ENCODE assay signal across 8 cellular contexts in the genomic region with DNA sequence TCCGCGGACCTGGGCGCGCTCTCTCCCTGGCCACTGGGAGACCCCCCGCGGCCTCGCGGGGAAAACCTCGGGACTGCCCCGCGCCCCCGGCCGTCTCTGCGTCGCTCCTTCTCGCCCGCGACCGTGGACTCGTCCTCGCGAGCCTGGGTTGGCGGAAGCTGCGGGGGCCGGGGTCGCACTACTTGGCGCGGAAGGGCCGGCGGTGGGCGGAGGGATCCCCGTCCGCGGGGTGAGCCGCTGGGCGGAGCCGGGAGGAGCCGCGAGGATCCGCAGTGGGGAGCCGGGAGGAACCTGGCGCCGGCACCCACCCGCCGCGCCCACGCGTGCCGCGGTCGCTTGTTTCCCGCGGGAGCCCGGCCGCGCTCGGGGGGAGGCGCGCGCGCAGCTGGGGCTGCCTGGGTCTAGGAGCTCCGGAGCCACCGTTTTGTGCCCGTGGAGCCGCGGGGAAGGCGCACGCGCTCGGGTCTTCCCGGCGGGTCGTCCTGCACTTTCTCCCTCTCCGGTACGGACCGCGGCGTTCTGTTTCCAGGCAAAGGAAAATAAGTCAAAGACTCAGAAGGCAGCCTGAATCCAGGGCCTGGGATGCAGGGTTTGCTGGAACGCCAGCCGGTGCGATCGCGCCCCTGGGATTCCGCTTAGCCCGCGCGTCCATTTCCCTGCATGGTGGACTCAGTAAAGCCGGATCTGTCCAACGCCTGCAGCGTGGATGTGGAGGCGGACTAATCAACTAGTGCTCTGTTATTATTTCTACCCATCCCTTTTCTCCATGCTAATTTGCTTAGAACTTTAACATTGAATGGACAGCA. TPM values are rescaled to one million over a fixed set of nuclear protein-coding genes. Genes with fewer than 3 reads are reported as not detected.
DNase-seq lines count a peak whose midpoint lies in the region; ATAC-seq and TF ChIP-seq lines count a peak whose summit lies in the region.

No MANE protein-coding gene starts in this region.

- DNase-seq in GM03348 (ENCODE audit: low spot score): peak; percentile 95
- peak; percentile 33 for DNase-seq in amniotic stem cell (lab: John Stamatoyannopoulos, UW)
- peak; percentile 81 to 93 (median 92) for DNase-seq in right cardiac atrium
- DNase-seq in pulmonary artery endothelial cell (ENCODE audit: low read depth, low spot score): peak; percentile 36
- DNase-seq in uterus: peak; percentile 74 to 85

- TF ChIP-seq EP300 in Ishikawa (IDR thresholded peaks at IDR 0.05; ENCODE audit: borderline replicate concordance): 0 out of 2 replicates have a peak, but pooled peaks have one; percentile 18

- no peaks in the 10 kb centered on the region for H3K79me2 ChIP-seq in SU-DHL-6 (ENCODE audit: insufficient read depth, low read length)

- H3K9me2 ChIP-seq in SU-DHL-6 (replicated peaks; ENCODE audit: insufficient read depth, low read length): no peaks in the 10 kb centered on the region

- peak overlapping the region; percentile 77 for H3K4me2 ChIP-seq in SU-DHL-6 (ENCODE audit: low read depth, low read length, poor library complexity, severe bottlenecking)

- peak overlapping the region; percentile 84 for H3K27ac ChIP-seq in SU-DHL-6 (ENCODE audit: low read depth, low read length)
- H3K27ac ChIP-seq in right cardiac atrium (ENCODE audit: low read length): peak overlapping the region; percentile 95
- H3K27ac ChIP-seq in uterus: peak overlapping the region; percentile 98 to 100

- intact Hi-C loops in right cardiac atrium (cut with DNase I) (loop anchor here in 1 of 4 donors (5.0 kb wide), 1 partner anchor 213 kb away; the partner anchor contains the start of gene XRCC2), uterus (cut with DNase I; ENCODE audit: low total_unique reads) (no loop called here)

- H2AFZ ChIP-seq in SU-DHL-6 (ENCODE audit: low read depth, low read length, severe bottlenecking): peak overlapping the region; percentile 83

- peak overlapping the region; percentile 94 for H3K9ac ChIP-seq in SU-DHL-6 (ENCODE audit: low read length)

- H3K4me1 ChIP-seq in right cardiac atrium (ENCODE audit: control insufficient read depth, insufficient read depth, low read length) (no peaks in the 10 kb centered on the region), uterus (peaks cover 0 to 6% of the 10 kb centered on the region in 2 donors)

- H3K9me3 ChIP-seq in SU-DHL-6 (ENCODE audit: insufficient read depth, low read length) (no peaks in the 10 kb centered on the region), right cardiac atrium (ENCODE audit: control insufficient read depth, low read length) (no peaks in the 10 kb centered on the region), uterus (no peaks in the 10 kb centered on the region)

- under 1% methylated on average over 91 of the region's 91 CpGs for WGBS in right cardiac atrium

- TF ChIP-seq POLR2A in uterus (IDR thresholded peaks at IDR 0.05): peak in 1 of 2 donors; percentile 65

- H4K20me1 ChIP-seq in SU-DHL-6 (ENCODE audit: low read depth, low read length): no peaks in the 10 kb centered on the region

- peak overlapping the region; percentile 67 for H3K4me3 ChIP-seq in SU-DHL-6 (ENCODE audit: insufficient read depth, low read length, poor library complexity, severe bottlenecking)
- peak overlapping the region; percentile 71 for H3K4me3 ChIP-seq in right cardiac atrium (ENCODE audit: low read length)
- peak overlapping the region; percentile 66 to 92 for H3K4me3 ChIP-seq in uterus

- H3F3A ChIP-seq in SU-DHL-6 (ENCODE audit: insufficient read depth): peaks cover 7% of the 10 kb centered on the region; the same call in 1 of the 2 replicates

- TF ChIP-seq RAD21 in Ishikawa (IDR thresholded peaks at IDR 0.05; ENCODE audit: low read depth): no peak

- H3K36me3 ChIP-seq in SU-DHL-6 (ENCODE audit: low read length) (no peaks in the 10 kb centered on the region), uterus (no peaks in the 10 kb centered on the region)

- no peak for TF ChIP-seq CTCF in SU-DHL-6 (IDR thresholded peaks at IDR 0.05; ENCODE audit: insufficient read depth, low read length, poor library complexity, severe bottlenecking)
- no peak for TF ChIP-seq CTCF in uterus (IDR thresholded peaks at IDR 0.05)

- ATAC-seq in GM21619 (IDR thresholded peaks at IDR 0.05; ENCODE audit: unreplicated experiment): peak; percentile 33
- peak; percentile 65 to 70 for ATAC-seq in right cardiac atrium

- no peaks in the 10 kb centered on the region for H3K27me3 ChIP-seq in SU-DHL-6 (ENCODE audit: low read length)
- no peaks in the 10 kb centered on the region for H3K27me3 ChIP-seq in right cardiac atrium (ENCODE audit: control insufficient read depth, insufficient read depth)
- H3K27me3 ChIP-seq in uterus: no peaks in the 10 kb centered on the region

TF ChIP-seq in Ishikawa, 13 proteins besides CTCF, POLR2A, EP300 and RAD21:
- TF ChIP-seq MAX (IDR thresholded peaks at IDR 0.05) (peak; percentile 44), EGR1 (IDR thresholded peaks at IDR 0.05) (peak; percentile 66; the same call in 1 of the 2 replicates), ZBTB7A (IDR thresholded peaks at IDR 0.05; ENCODE audit: low read depth) (peak; percentile 82; the same call in 1 of the 2 replicates), REST (IDR thresholded peaks at IDR 0.05; ENCODE audit: low read depth) (peak; percentile 38; the same call in 1 of the 2 replicates), TAF1 (IDR thresholded peaks at IDR 0.05; ENCODE audit: low read depth) (peak; percentile 19; the same call in 1 of the 2 replicates), CREB1 (IDR thresholded peaks at IDR 0.05; ENCODE audit: low read depth) (no peak; the same call in 1 of the 2 replicates), CEBPB (IDR thresholded peaks at IDR 0.05) (no peak), NFIC (IDR thresholded peaks at IDR 0.05) (no peak; the same call in 1 of the 2 replicates), TCF12 (IDR thresholded peaks at IDR 0.05; ENCODE audit: low read depth) (peak; percentile 8; the same call in 1 of the 2 replicates), FOXM1 (IDR thresholded peaks at IDR 0.05; ENCODE audit: borderline replicate concordance, low read depth) (no peak), YY1 (IDR thresholded peaks at IDR 0.05; ENCODE audit: low read depth) (peak; percentile 57; the same call in 1 of the 2 replicates), TEAD4 (IDR thresholded peaks at IDR 0.05) (no peak)
- TF ChIP-seq, protein P1, sequence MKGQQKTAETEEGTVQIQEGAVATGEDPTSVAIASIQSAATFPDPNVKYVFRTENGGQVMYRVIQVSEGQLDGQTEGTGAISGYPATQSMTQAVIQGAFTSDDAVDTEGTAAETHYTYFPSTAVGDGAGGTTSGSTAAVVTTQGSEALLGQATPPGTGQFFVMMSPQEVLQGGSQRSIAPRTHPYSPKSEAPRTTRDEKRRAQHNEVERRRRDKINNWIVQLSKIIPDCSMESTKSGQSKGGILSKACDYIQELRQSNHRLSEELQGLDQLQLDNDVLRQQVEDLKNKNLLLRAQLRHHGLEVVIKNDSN (IDR thresholded peaks at IDR 0.05): no peak

RNA-seq across cellular contexts. Expression of gene KMT2C, which starts 28.7 kb away (rescaled TPM):
- total RNA-seq in right cardiac atrium (10 to 100 TPM; 43.6 to 52.6 (median 50.3) TPM), pulmonary artery endothelial cell (22.4 and 26.5 TPM in 2 replicates), uterus (100 to 1,000 TPM in 2 of 4 donors, 10 to 100 TPM in 2; 30.5 to 177 (median 90.0) TPM)
- 10.9 TPM for polyA plus RNA-seq in right cardiac atrium

Comparison
In these comparisons a context has a peak if more than half of its experiments do, and no peak if none do; other contexts are left out.
1. Peak in every context shown above with its lines: DNase-seq, ATAC-seq, H3K4me3 ChIP-seq and H3K27ac ChIP-seq.
2. DNase-seq: peak in every context shown above with its lines; median percentile 95 in GM03348; 92 in right cardiac atrium; 80 in uterus; 36 in pulmonary artery endothelial cell; 33 in amniotic stem cell.